ENCODE assay signal across 1 cellular context in the genomic region with DNA sequence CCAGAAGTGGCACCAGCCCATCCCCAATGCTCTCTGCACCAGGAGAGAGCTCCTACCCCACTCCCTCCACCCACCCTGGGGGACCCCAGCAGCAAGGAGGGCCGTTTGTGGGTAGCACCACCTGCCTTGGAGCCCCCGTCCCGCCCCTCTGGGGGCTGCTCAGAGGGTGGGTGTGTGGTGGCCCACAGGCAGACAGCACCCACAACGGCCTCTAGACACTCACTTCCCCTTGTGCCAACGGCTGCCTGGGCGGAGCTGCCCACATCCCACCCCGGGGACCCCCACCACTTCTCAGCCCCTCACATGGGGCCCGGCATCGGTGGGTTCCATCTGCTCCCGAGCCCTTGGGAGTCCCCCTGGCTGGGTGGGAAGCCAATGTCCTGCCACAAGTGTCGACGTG.
TF ChIP-seq lines count a peak whose summit lies in the region.

No MANE protein-coding gene starts in this region.

TF ChIP-seq in HCT116, 20 proteins besides CTCF, POLR2A, EP300 and RAD21 (continued from another document):
- TF ChIP-seq SRF (IDR thresholded peaks at IDR 0.05; ENCODE audit: low read depth) (no peak), SP1 (IDR thresholded peaks at IDR 0.05; ENCODE audit: low read depth) (no peak), CBX3 (IDR thresholded peaks at IDR 0.05; ENCODE audit: low read depth) (no peak), TCF7L2 (IDR thresholded peaks at IDR 0.05; ENCODE audit: borderline replicate concordance, extremely low read depth, insufficient read depth, insufficient read length) (no peak), ZFX (IDR thresholded peaks at IDR 0.05) (no peak)
- TF ChIP-seq, protein P1, sequence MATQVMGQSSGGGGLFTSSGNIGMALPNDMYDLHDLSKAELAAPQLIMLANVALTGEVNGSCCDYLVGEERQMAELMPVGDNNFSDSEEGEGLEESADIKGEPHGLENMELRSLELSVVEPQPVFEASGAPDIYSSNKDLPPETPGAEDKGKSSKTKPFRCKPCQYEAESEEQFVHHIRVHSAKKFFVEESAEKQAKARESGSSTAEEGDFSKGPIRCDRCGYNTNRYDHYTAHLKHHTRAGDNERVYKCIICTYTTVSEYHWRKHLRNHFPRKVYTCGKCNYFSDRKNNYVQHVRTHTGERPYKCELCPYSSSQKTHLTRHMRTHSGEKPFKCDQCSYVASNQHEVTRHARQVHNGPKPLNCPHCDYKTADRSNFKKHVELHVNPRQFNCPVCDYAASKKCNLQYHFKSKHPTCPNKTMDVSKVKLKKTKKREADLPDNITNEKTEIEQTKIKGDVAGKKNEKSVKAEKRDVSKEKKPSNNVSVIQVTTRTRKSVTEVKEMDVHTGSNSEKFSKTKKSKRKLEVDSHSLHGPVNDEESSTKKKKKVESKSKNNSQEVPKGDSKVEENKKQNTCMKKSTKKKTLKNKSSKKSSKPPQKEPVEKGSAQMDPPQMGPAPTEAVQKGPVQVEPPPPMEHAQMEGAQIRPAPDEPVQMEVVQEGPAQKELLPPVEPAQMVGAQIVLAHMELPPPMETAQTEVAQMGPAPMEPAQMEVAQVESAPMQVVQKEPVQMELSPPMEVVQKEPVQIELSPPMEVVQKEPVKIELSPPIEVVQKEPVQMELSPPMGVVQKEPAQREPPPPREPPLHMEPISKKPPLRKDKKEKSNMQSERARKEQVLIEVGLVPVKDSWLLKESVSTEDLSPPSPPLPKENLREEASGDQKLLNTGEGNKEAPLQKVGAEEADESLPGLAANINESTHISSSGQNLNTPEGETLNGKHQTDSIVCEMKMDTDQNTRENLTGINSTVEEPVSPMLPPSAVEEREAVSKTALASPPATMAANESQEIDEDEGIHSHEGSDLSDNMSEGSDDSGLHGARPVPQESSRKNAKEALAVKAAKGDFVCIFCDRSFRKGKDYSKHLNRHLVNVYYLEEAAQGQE (IDR thresholded peaks at IDR 0.05; ENCODE audit: low read depth): no peak
- TF ChIP-seq, protein P2, sequence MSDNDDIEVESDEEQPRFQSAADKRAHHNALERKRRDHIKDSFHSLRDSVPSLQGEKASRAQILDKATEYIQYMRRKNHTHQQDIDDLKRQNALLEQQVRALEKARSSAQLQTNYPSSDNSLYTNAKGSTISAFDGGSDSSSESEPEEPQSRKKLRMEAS (IDR thresholded peaks at IDR 0.05): no peak
TF ChIP-seq in HCT116: peak in this region for 0.
